In genomic region chr3:187968883-187969580, GRCh38 we compare ENCODE assay signal across 12 cellular contexts.
DNase-seq lines count a peak whose midpoint lies in the region; ATAC-seq and TF ChIP-seq lines count a peak whose summit lies in the region.
"Had no signal": no experiment of that assay in that cellular context is flagged by ENCODE, and none has a peak within 500 bp of the region (broad histone marks: within the 10 kb centered on the region; RNA-seq: fewer than 3 reads in every experiment).

No MANE protein-coding gene starts in this region.

- no peaks in the 10 kb centered on the region for H3K79me2 ChIP-seq in ACC112 (ENCODE audit: control insufficient read depth, insufficient read depth, low read length, unreplicated experiment)

- no peaks in the 10 kb centered on the region for H3K27me3 ChIP-seq in ACC112 (ENCODE audit: insufficient read depth, low read length)
- no peaks in the 10 kb centered on the region for H3K27me3 ChIP-seq in CD8-positive, alpha-beta T cell (ENCODE audit: insufficient read depth, low read length)
- H3K27me3 ChIP-seq: upper lobe of left lung had no signal

- POLR2A ChIA-PET in activated CD8-positive, alpha-beta T cell treated with anti-CD3 and anti-CD28 coated beads, Interleukin-2, amount 10 ng/mL, durations not matched to agents 7 days and 5 days (lab: Charles Lee) = no interaction called here
- POLR2A ChIA-PET in CD8-positive, alpha-beta T cell (lab: Charles Lee) = interaction anchor here (0.6 kb wide), 1 partner anchor 13 kb away, joined by 3 read pairs; no protein-coding TSS in a partner anchor

- CTCF ChIA-PET in activated CD8-positive, alpha-beta T cell treated with anti-CD3 and anti-CD28 coated beads, Interleukin-2, amount 10 ng/mL, durations not matched to agents 7 days and 5 days (lab: Charles Lee) = interaction anchor here (1.0 to 1.3 kb wide), 3 partner anchors 23 to 150 kb away, joined by 3 to 4 read pairs (median 3); no protein-coding TSS in a partner anchor
- CTCF ChIA-PET in CD8-positive, alpha-beta T cell (lab: Charles Lee) = interaction anchor here (0.7 kb wide), 1 partner anchor 28 kb away, joined by 3 read pairs; no protein-coding TSS in a partner anchor

- H3K27ac Mint-ChIP-seq in activated CD8-positive, alpha-beta T cell treated with anti-CD3 and anti-CD28 coated beads, Interleukin-2, amount 10 ng/mL, durations not matched to agents 7 days and 5 days = no peak overlapping the region
- H3K27ac Mint-ChIP-seq in CD8-positive, alpha-beta T cell = no peak overlapping the region
- H3K27ac Mint-ChIP-seq: activated CD8-positive, alpha-beta memory T cell treated with anti-CD3 and anti-CD28 coated beads, Interleukin-2, amount 10 ng/mL, durations not matched to agents 7 days and 5 days had no signal

- H3K36me3 Mint-ChIP-seq in activated CD8-positive, alpha-beta T cell treated with anti-CD3 and anti-CD28 coated beads, Interleukin-2, amount 10 ng/mL, durations not matched to agents 7 days and 5 days (ENCODE audit: low read depth) = peaks cover 6% of the 10 kb centered on the region
- no peaks in the 10 kb centered on the region for H3K36me3 Mint-ChIP-seq in CD8-positive, alpha-beta T cell
- H3K36me3 Mint-ChIP-seq: activated CD8-positive, alpha-beta memory T cell treated with anti-CD3 and anti-CD28 coated beads, Interleukin-2, amount 10 ng/mL, durations not matched to agents 7 days and 5 days had no signal

- no peak for TF ChIP-seq CTCF in CD8-positive, alpha-beta T cell (IDR thresholded peaks at IDR 0.05)

- no peaks in the 10 kb centered on the region for H3K36me3 ChIP-seq in ACC112 (ENCODE audit: insufficient read depth, low read length)
- H3K36me3 ChIP-seq in CD8-positive, alpha-beta T cell (ENCODE audit: insufficient read depth, low read length) = no peaks in the 10 kb centered on the region
- H3K36me3 ChIP-seq: upper lobe of left lung had no signal

- intact Hi-C loops in CD8-positive, alpha-beta T cell (cut with DNase I, micrococcal nuclease) = no loop called here

- no peaks in the 10 kb centered on the region for H3K27me3 Mint-ChIP-seq in activated CD8-positive, alpha-beta T cell treated with anti-CD3 and anti-CD28 coated beads, Interleukin-2, amount 10 ng/mL, durations not matched to agents 7 days and 5 days (ENCODE audit: low read depth)
- no peaks in the 10 kb centered on the region for H3K27me3 Mint-ChIP-seq in CD8-positive, alpha-beta T cell (ENCODE audit: low read depth)

- peaks cover 18% of the 10 kb centered on the region for H3K4me1 ChIP-seq in ACC112 (ENCODE audit: control insufficient read depth, insufficient read depth, low read length, unreplicated experiment)
- H3K4me1 ChIP-seq in CD8-positive, alpha-beta T cell (ENCODE audit: insufficient read depth, low read length) = no peaks in the 10 kb centered on the region

- peak; percentile 29 for ATAC-seq in activated CD8-positive, alpha-beta T cell treated with anti-CD3 and anti-CD28 coated beads, Interleukin-2, amount 10 ng/mL, durations not matched to agents 7 days and 5 days
- ATAC-seq in GM18505 (IDR thresholded peaks at IDR 0.05; ENCODE audit: unreplicated experiment) (no peak), HG03354 (IDR thresholded peaks at IDR 0.05; ENCODE audit: poor library complexity, severe bottlenecking, unreplicated experiment) (no peak)
- no peak for ATAC-seq in CD8-positive, alpha-beta T cell
- ATAC-seq: activated CD8-positive, alpha-beta memory T cell treated with anti-CD3 and anti-CD28 coated beads, Interleukin-2, amount 10 ng/mL, durations not matched to agents 7 days and 5 days had no signal

- no peaks in the 10 kb centered on the region for H3K9me3 ChIP-seq in CD8-positive, alpha-beta T cell (ENCODE audit: low read length)
- H3K9me3 ChIP-seq: upper lobe of left lung had no signal

- H3K4me3 Mint-ChIP-seq in activated CD8-positive, alpha-beta T cell treated with anti-CD3 and anti-CD28 coated beads, Interleukin-2, amount 10 ng/mL, durations not matched to agents 7 days and 5 days = no peak overlapping the region
- H3K4me3 Mint-ChIP-seq in CD8-positive, alpha-beta T cell = no peak overlapping the region
- H3K4me3 Mint-ChIP-seq: activated CD8-positive, alpha-beta memory T cell treated with anti-CD3 and anti-CD28 coated beads, Interleukin-2, amount 10 ng/mL, durations not matched to agents 7 days and 5 days had no signal

- H2AFZ ChIP-seq in ACC112 (ENCODE audit: low read length, unreplicated experiment) = peak overlapping the region; percentile 21

- H3K4me1 Mint-ChIP-seq in activated CD8-positive, alpha-beta T cell treated with anti-CD3 and anti-CD28 coated beads, Interleukin-2, amount 10 ng/mL, durations not matched to agents 7 days and 5 days (ENCODE audit: low read depth) = peaks cover 57% of the 10 kb centered on the region
- peaks cover 11% of the 10 kb centered on the region for H3K4me1 Mint-ChIP-seq in CD8-positive, alpha-beta T cell (ENCODE audit: low read depth)

- no peaks in the 10 kb centered on the region for H3K9me3 Mint-ChIP-seq in activated CD8-positive, alpha-beta T cell treated with anti-CD3 and anti-CD28 coated beads, Interleukin-2, amount 10 ng/mL, durations not matched to agents 7 days and 5 days (ENCODE audit: insufficient read depth)
- H3K9me3 Mint-ChIP-seq in CD8-positive, alpha-beta T cell = no peaks in the 10 kb centered on the region

- TF ChIP-seq POLR2A in GM18505 (IDR thresholded peaks at IDR 0.05; ENCODE audit: borderline replicate concordance, extremely low read depth, insufficient read depth, insufficient read length) = no peak

- DNase-seq in HT-29 (ENCODE audit: low spot score) (peak; percentile 48), kidney glomerular epithelial cell (lab: John Stamatoyannopoulos, UW) (peak; percentile 26), mesenteric fat pad (ENCODE audit: low spot score) (no peak)
- no peak for DNase-seq in activated CD8-positive, alpha-beta T cell treated with anti-CD3 and anti-CD28 coated beads, Interleukin-2, amount 10 ng/mL, durations not matched to agents 7 days and 5 days
- no peak for DNase-seq in CD8-positive, alpha-beta T cell
- DNase-seq: activated CD8-positive, alpha-beta memory T cell treated with anti-CD3 and anti-CD28 coated beads, Interleukin-2, amount 10 ng/mL, durations not matched to agents 7 days and 5 days; effector CD4-positive, alpha-beta T cell; mesendoderm had no signal

- H3K4me3 ChIP-seq in ACC112 (ENCODE audit: low read depth, low read length) = no peak overlapping the region
- H3K4me3 ChIP-seq in CD8-positive, alpha-beta T cell (ENCODE audit: low read depth, low read length) = no peak overlapping the region
- H3K4me3 ChIP-seq: upper lobe of left lung had no signal

- H3K27ac ChIP-seq in ACC112 (ENCODE audit: low read depth, low read length) = peak overlapping the region; percentile 69
- no peak overlapping the region for H3K27ac ChIP-seq in CD8-positive, alpha-beta T cell (ENCODE audit: low read depth, low read length)

Comparison
In these comparisons a context has a peak if more than half of its experiments do, and no peak if none do; other contexts are left out.
1. DNase-seq: peak in HT-29 (single experiment) and kidney glomerular epithelial cell (single experiment); none in activated CD8-positive, alpha-beta T cell treated with anti-CD3 and anti-CD28 coated beads, Interleukin-2, amount 10 ng/mL, durations not matched to agents 7 days and 5 days (single experiment), CD8-positive, alpha-beta T cell (0 of 7) and mesenteric fat pad (single experiment).